Comparison of ENCODE assay signal across 22 cellular contexts in the genomic region with DNA sequence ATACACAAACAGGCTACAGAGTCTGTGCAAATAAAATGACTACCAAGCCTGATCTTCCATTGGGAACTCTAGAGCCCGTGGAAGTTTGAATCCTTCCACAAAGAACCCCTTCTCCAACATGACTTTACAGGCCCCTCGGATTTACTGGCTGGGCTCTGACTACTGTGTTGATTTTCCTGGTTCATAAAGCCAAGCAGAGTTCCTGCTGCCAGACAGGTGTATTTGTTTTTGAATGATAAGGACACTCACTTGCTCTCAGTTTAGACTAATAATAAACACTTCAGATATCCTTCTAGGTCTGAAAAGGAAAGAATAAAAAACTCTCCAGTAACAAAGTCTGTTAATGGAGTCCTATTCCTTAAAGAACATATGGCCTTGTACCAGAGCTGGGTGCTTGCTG. TPM values are rescaled to one million over a fixed set of nuclear protein-coding genes. Genes with fewer than 3 reads are reported as not detected.
DNase-seq lines count a peak whose midpoint lies in the region; ATAC-seq and TF ChIP-seq lines count a peak whose summit lies in the region.
"Had no signal": no experiment of that assay in that cellular context is flagged by ENCODE, and none has a peak within 500 bp of the region (broad histone marks: within the 10 kb centered on the region; RNA-seq: fewer than 3 reads in every experiment).

No MANE protein-coding gene starts in this region.

- H3K79me2 ChIP-seq in hepatocyte = no peaks in the 10 kb centered on the region

- no peak for ATAC-seq in activated CD8-positive, alpha-beta T cell treated with anti-CD3 and anti-CD28 coated beads, Interleukin-2, amount 10 ng/mL, durations not matched to agents 7 days and 5 days
- no peak for ATAC-seq in HG03354 (IDR thresholded peaks at IDR 0.05; ENCODE audit: poor library complexity, severe bottlenecking, unreplicated experiment)
- ATAC-seq: heart right ventricle; naive thymus-derived CD8-positive, alpha-beta T cell; stimulated activated naive CD8-positive, alpha-beta T cell treated with anti-CD3 and anti-CD28 coated beads, Interleukin-15, Interleukin-2, amounts not matched to agents 100 U/mL and 50 U/mL, for 24 hours had no signal

- H3K27ac Mint-ChIP-seq in activated CD8-positive, alpha-beta T cell treated with anti-CD3 and anti-CD28 coated beads, Interleukin-2, amount 10 ng/mL, durations not matched to agents 7 days and 5 days = no peak overlapping the region
- H3K27ac Mint-ChIP-seq in immature natural killer cell = no peak overlapping the region
- H3K27ac Mint-ChIP-seq: IgD-negative memory B cell; naive thymus-derived CD8-positive, alpha-beta T cell had no signal

- POLR2A ChIA-PET in activated CD8-positive, alpha-beta T cell treated with anti-CD3 and anti-CD28 coated beads, Interleukin-2, amount 10 ng/mL, durations not matched to agents 7 days and 5 days (lab: Charles Lee) = no interaction called here

- no peaks in the 10 kb centered on the region for H3K36me3 ChIP-seq in hepatocyte (replicated peaks; ENCODE audit: insufficient read depth, low read depth)
- H3K36me3 ChIP-seq: heart right ventricle, tibial nerve had no signal

- no peaks in the 10 kb centered on the region for H3K9me2 ChIP-seq in hepatocyte (replicated peaks; ENCODE audit: insufficient read depth)

- peak overlapping the region; percentile 2 for H3K4me2 ChIP-seq in hepatocyte

- H4K20me1 ChIP-seq in hepatocyte (ENCODE audit: insufficient read depth, poor library complexity, severe bottlenecking) = no peaks in the 10 kb centered on the region

- no peak overlapping the region for H2AFZ ChIP-seq in hepatocyte

- DNase-seq in NCI-H748 (lab: John Stamatoyannopoulos, UW; ENCODE audit: unreplicated experiment) (peak; percentile 57), NCI-H748 treated with DMSO at 0.1 percent for 48 hours (lab: John Stamatoyannopoulos, UW) (no peak), NCI-H2196 treated with DMSO at 0.1 percent for 48 hours (lab: John Stamatoyannopoulos, UW; ENCODE audit: unreplicated experiment) (peak; percentile 71), hepatocyte (ENCODE audit: low spot score) (peak; percentile 8), LoVo (ENCODE audit: low spot score) (no peak), immature natural killer cell (no peak)
- DNase-seq in activated CD8-positive, alpha-beta T cell treated with anti-CD3 and anti-CD28 coated beads, Interleukin-2, amount 10 ng/mL, durations not matched to agents 7 days and 5 days = no peak
- DNase-seq: 8988T; activated CD4-positive, alpha-beta T cell treated with anti-CD3 and anti-CD28 coated beads for 48 hours; activated CD8-positive, alpha-beta memory T cell treated with anti-CD3 and anti-CD28 coated beads, Interleukin-2, amount 50 U/mL, for 4 hours; activated effector memory CD4-positive, alpha-beta T cell treated with Interleukin-2 at 50 U/mL for 16 hours; Caco-2; cortex of kidney; HCEC 1CT; heart right ventricle; naive thymus-derived CD8-positive, alpha-beta T cell; NCI-H2227 treated with DMSO at 0.1 percent for 48 hours; stimulated activated CD4-positive, alpha-beta T cell treated with anti-CD3 and anti-CD28 coated beads, Interleukin-2, amount 100 ng/mL, for 24 hours; stimulated activated naive CD8-positive, alpha-beta T cell treated with anti-CD3 and anti-CD28 coated beads, Interleukin-15, Interleukin-2, amounts not matched to agents 100 U/mL and 50 U/mL, for 24 hours had no signal

- CTCF ChIA-PET in activated CD8-positive, alpha-beta T cell treated with anti-CD3 and anti-CD28 coated beads, Interleukin-2, amount 10 ng/mL, durations not matched to agents 7 days and 5 days (lab: Charles Lee) = interaction anchor here (0.6 kb wide), 1 partner anchor 361 kb away, joined by 3 read pairs; no protein-coding TSS in a partner anchor

- H3K9me3 ChIP-seq in hepatocyte (ENCODE audit: low read depth) = no peaks in the 10 kb centered on the region
- H3K9me3 ChIP-seq: Caco-2, heart right ventricle, tibial nerve had no signal

- H3K4me1 Mint-ChIP-seq in activated CD8-positive, alpha-beta T cell treated with anti-CD3 and anti-CD28 coated beads, Interleukin-2, amount 10 ng/mL, durations not matched to agents 7 days and 5 days (ENCODE audit: low read depth) = peaks cover 3% of the 10 kb centered on the region
- no peaks in the 10 kb centered on the region for H3K4me1 Mint-ChIP-seq in immature natural killer cell
- H3K4me1 Mint-ChIP-seq: naive thymus-derived CD8-positive, alpha-beta T cell had no signal

- peaks cover 28% of the 10 kb centered on the region for H3K27me3 Mint-ChIP-seq in activated CD8-positive, alpha-beta T cell treated with anti-CD3 and anti-CD28 coated beads, Interleukin-2, amount 10 ng/mL, durations not matched to agents 7 days and 5 days (ENCODE audit: low read depth)
- peaks cover 4 to 18% (median 15%) of the 10 kb centered on the region in 3 donors for H3K27me3 Mint-ChIP-seq in immature natural killer cell (ENCODE audit: low read depth in 3 of 3)

- H3K27me3 ChIP-seq in hepatocyte = no peaks in the 10 kb centered on the region
- H3K27me3 ChIP-seq: tibial nerve had no signal

- peaks cover 7% of the 10 kb centered on the region for H3K4me1 ChIP-seq in hepatocyte (ENCODE audit: insufficient read depth)
- H3K4me1 ChIP-seq: heart right ventricle had no signal

- H3K4me3 ChIP-seq in hepatocyte = no peak overlapping the region
- H3K4me3 ChIP-seq: heart right ventricle, tibial nerve had no signal

- WGBS in hepatocyte (ENCODE audit: low lambda C conversion rate, missing lambda C conversion rate) = 45% methylated on average over 2 of the region's 2 CpGs

- no peak overlapping the region for H3K4me3 Mint-ChIP-seq in activated CD8-positive, alpha-beta T cell treated with anti-CD3 and anti-CD28 coated beads, Interleukin-2, amount 10 ng/mL, durations not matched to agents 7 days and 5 days
- no peak overlapping the region for H3K4me3 Mint-ChIP-seq in immature natural killer cell
- H3K4me3 Mint-ChIP-seq: naive thymus-derived CD8-positive, alpha-beta T cell had no signal

- H3K36me3 Mint-ChIP-seq in activated CD8-positive, alpha-beta T cell treated with anti-CD3 and anti-CD28 coated beads, Interleukin-2, amount 10 ng/mL, durations not matched to agents 7 days and 5 days (ENCODE audit: low read depth) = no peaks in the 10 kb centered on the region
- no peaks in the 10 kb centered on the region for H3K36me3 Mint-ChIP-seq in immature natural killer cell
- H3K36me3 Mint-ChIP-seq: naive thymus-derived CD8-positive, alpha-beta T cell had no signal

- peak overlapping the region; percentile 85 for H3K27ac ChIP-seq in hepatocyte
- H3K27ac ChIP-seq: heart right ventricle, tibial nerve had no signal

- no peak for TF ChIP-seq CTCF in hepatocyte (IDR thresholded peaks at IDR 0.05; ENCODE audit: poor library complexity)

- no peaks in the 10 kb centered on the region for H3K9me3 Mint-ChIP-seq in activated CD8-positive, alpha-beta T cell treated with anti-CD3 and anti-CD28 coated beads, Interleukin-2, amount 10 ng/mL, durations not matched to agents 7 days and 5 days (ENCODE audit: insufficient read depth)
- H3K9me3 Mint-ChIP-seq in immature natural killer cell = no peaks in the 10 kb centered on the region
- H3K9me3 Mint-ChIP-seq: IgD-negative memory B cell; naive thymus-derived CD8-positive, alpha-beta T cell had no signal

RNA-seq across cellular contexts. Expression of a gene that starts 31.1 kb away (rescaled TPM):
- total RNA-seq in hepatocyte = 6.3 and 6.5 TPM in 2 replicates
- 5.2 and 5.9 TPM in 2 replicates for polyA plus RNA-seq in hepatocyte
- total RNA-seq in activated CD8-positive, alpha-beta T cell treated with anti-CD3 and anti-CD28 coated beads, Interleukin-2, amount 10 ng/mL, durations not matched to agents 7 days and 5 days = not detected
- polyA plus RNA-seq in immature natural killer cell = not detected
- total RNA-seq: naive thymus-derived CD8-positive, alpha-beta T cell had no signal
- polyA plus RNA-seq: IgD-negative memory B cell; naive thymus-derived CD8-positive, alpha-beta T cell had no signal

Comparison
In these comparisons a context has a peak if more than half of its experiments do, and no peak if none do; other contexts are left out.
1. DNase-seq: peak in NCI-H748 (single experiment), NCI-H2196 treated with DMSO at 0.1 percent for 48 hours (single experiment) and hepatocyte (single experiment); none in NCI-H748 treated with DMSO at 0.1 percent for 48 hours (single experiment), LoVo (single experiment), activated CD8-positive, alpha-beta T cell treated with anti-CD3 and anti-CD28 coated beads, Interleukin-2, amount 10 ng/mL, durations not matched to agents 7 days and 5 days (single experiment) and immature natural killer cell (0 of 3).